ENCODE assay signal across 12 cellular contexts in the genomic region with DNA sequence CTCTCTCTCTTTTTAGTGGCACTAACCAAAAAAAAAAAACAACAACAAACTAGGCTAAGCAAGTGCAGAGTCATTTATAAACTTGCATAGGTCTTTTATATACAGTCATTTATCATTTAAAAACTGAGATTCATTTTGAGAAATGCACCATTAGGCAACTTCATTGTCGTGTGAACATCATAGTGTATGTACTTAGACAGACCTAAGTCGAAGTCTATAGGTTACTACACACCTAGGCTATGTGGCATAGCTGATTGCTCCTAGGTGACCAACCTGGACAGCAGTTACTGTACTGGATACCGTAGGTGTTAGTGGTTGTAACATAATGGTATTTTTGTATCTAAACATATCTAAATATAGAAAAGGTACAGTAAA.
A peak's percentile ranks its signal among the peaks of the same experiment; 100 is the strongest.
DNase-seq lines count a peak whose midpoint lies in the region; ATAC-seq and TF ChIP-seq lines count a peak whose summit lies in the region.
"Had no signal": no experiment of that assay in that cellular context is flagged by ENCODE, and none has a peak within 500 bp of the region (broad histone marks: within the 10 kb centered on the region; RNA-seq: fewer than 3 reads in every experiment).

No MANE protein-coding gene starts in this region.

- peaks cover 27% of the 10 kb centered on the region for H3K4me1 Mint-ChIP-seq in activated CD4-positive, alpha-beta memory T cell treated with anti-CD3 and anti-CD28 coated beads for 36 hours (ENCODE audit: low read depth)
- peaks cover 18% of the 10 kb centered on the region for H3K4me1 Mint-ChIP-seq in activated CD4-positive, alpha-beta memory T cell treated with anti-CD3 and anti-CD28 coated beads, Interleukin-2, amount 10 ng/mL, durations not matched to agents 7 days and 5 days
- H3K4me1 Mint-ChIP-seq in activated T-helper 17 cell treated with anti-CD3 and anti-CD28 coated beads, Interleukin-2, amount 50 U/mL, for 72 hours: peaks cover 28% of the 10 kb centered on the region
- H3K4me1 Mint-ChIP-seq in mesothelial cell of epicardium (peaks cover 28% of the 10 kb centered on the region), MCF 10A (ENCODE audit: insufficient read depth, unreplicated experiment) (no peaks in the 10 kb centered on the region)
- peaks cover 36% of the 10 kb centered on the region for H3K4me1 Mint-ChIP-seq in stimulated activated memory B cell treated with anti-CD40 and anti-IgM and Interleukin-4, amounts not matched to agents 10 μg/mL and 1 μg/mL and 100 μg/mL, for 72 hours
- peaks cover 25% of the 10 kb centered on the region for H3K4me1 Mint-ChIP-seq in activated naive CD8-positive, alpha-beta T cell treated with anti-CD3 and anti-CD28 coated beads, Interleukin-2, amount 50 U/mL, for 24 hours

- peak overlapping the region; percentile 54 for H3K27ac Mint-ChIP-seq in activated CD4-positive, alpha-beta memory T cell treated with anti-CD3 and anti-CD28 coated beads for 36 hours
- no peak overlapping the region for H3K27ac Mint-ChIP-seq in activated CD4-positive, alpha-beta memory T cell treated with anti-CD3 and anti-CD28 coated beads, Interleukin-2, amount 10 ng/mL, durations not matched to agents 7 days and 5 days
- no peak overlapping the region for H3K27ac Mint-ChIP-seq in activated T-helper 17 cell treated with anti-CD3 and anti-CD28 coated beads, Interleukin-2, amount 50 U/mL, for 72 hours
- peak overlapping the region; percentile 80 for H3K27ac Mint-ChIP-seq in mesothelial cell of epicardium
- peak overlapping the region; percentile 83 for H3K27ac Mint-ChIP-seq in stimulated activated memory B cell treated with anti-CD40 and anti-IgM and Interleukin-4, amounts not matched to agents 10 μg/mL and 1 μg/mL and 100 μg/mL, for 72 hours
- no peak overlapping the region for H3K27ac Mint-ChIP-seq in MCF 10A (ENCODE audit: low read depth, unreplicated experiment)
- H3K27ac Mint-ChIP-seq in activated naive CD8-positive, alpha-beta T cell treated with anti-CD3 and anti-CD28 coated beads, Interleukin-2, amount 50 U/mL, for 24 hours: no peak overlapping the region
- H3K27ac Mint-ChIP-seq: B cell had no signal

- H3K27me3 Mint-ChIP-seq in activated CD4-positive, alpha-beta memory T cell treated with anti-CD3 and anti-CD28 coated beads for 36 hours: no peaks in the 10 kb centered on the region
- H3K27me3 Mint-ChIP-seq in activated CD4-positive, alpha-beta memory T cell treated with anti-CD3 and anti-CD28 coated beads, Interleukin-2, amount 10 ng/mL, durations not matched to agents 7 days and 5 days: no peaks in the 10 kb centered on the region
- no peaks in the 10 kb centered on the region for H3K27me3 Mint-ChIP-seq in activated T-helper 17 cell treated with anti-CD3 and anti-CD28 coated beads, Interleukin-2, amount 50 U/mL, for 72 hours
- H3K27me3 Mint-ChIP-seq in mesothelial cell of epicardium (ENCODE audit: low read depth): no peaks in the 10 kb centered on the region
- no peaks in the 10 kb centered on the region for H3K27me3 Mint-ChIP-seq in stimulated activated memory B cell treated with anti-CD40 and anti-IgM and Interleukin-4, amounts not matched to agents 10 μg/mL and 1 μg/mL and 100 μg/mL, for 72 hours
- H3K27me3 Mint-ChIP-seq in MCF 10A (ENCODE audit: insufficient read depth, unreplicated experiment): no peaks in the 10 kb centered on the region
- H3K27me3 Mint-ChIP-seq in activated naive CD8-positive, alpha-beta T cell treated with anti-CD3 and anti-CD28 coated beads, Interleukin-2, amount 50 U/mL, for 24 hours: no peaks in the 10 kb centered on the region
- H3K27me3 Mint-ChIP-seq: B cell had no signal

- no peak for TF ChIP-seq CTCF in mesothelial cell of epicardium (IDR thresholded peaks at IDR 0.05; ENCODE audit: unreplicated experiment)
- TF ChIP-seq CTCF in MCF 10A (IDR thresholded peaks at IDR 0.05; ENCODE audit: unreplicated experiment): no peak

- DNase-seq in activated CD4-positive, alpha-beta memory T cell treated with anti-CD3 and anti-CD28 coated beads for 36 hours: no peak
- DNase-seq in activated CD4-positive, alpha-beta memory T cell treated with anti-CD3 and anti-CD28 coated beads, Interleukin-2, amount 10 ng/mL, durations not matched to agents 7 days and 5 days: no peak
- DNase-seq in mesothelial cell of epicardium (ENCODE audit: low spot score in 2 of 2, unreplicated experiment in 2 of 2) (no peak), MCF 10A (ENCODE audit: unreplicated experiment) (no peak)
- no peak for DNase-seq in activated naive CD8-positive, alpha-beta T cell treated with anti-CD3 and anti-CD28 coated beads, Interleukin-2, amount 50 U/mL, for 24 hours
- DNase-seq: CD8-positive, alpha-beta memory T cell; COR-L47; HCEC 1CT had no signal

- CTCF ChIA-PET in activated CD4-positive, alpha-beta memory T cell treated with anti-CD3 and anti-CD28 coated beads for 36 hours (lab: Charles Lee): interaction anchor here (0.5 to 2.7 kb wide), 2 partner anchors 18 to 264 kb away, joined by 3 to 10 read pairs; no protein-coding TSS in a partner anchor
- CTCF ChIA-PET in activated CD4-positive, alpha-beta memory T cell treated with anti-CD3 and anti-CD28 coated beads, Interleukin-2, amount 10 ng/mL, durations not matched to agents 7 days and 5 days (lab: Charles Lee): interaction anchor here (0.9 to 1.2 kb wide), 2 partner anchors 737 to 758 kb away, joined by 3 read pairs; no protein-coding TSS in a partner anchor
- CTCF ChIA-PET in MCF 10A (lab: Yijun Ruan, JAX): interaction anchor here (0.6 to 1.1 kb wide), 2 partner anchors 14 to 113 kb away, joined by 3 to 4 read pairs; no protein-coding TSS in a partner anchor

- no peak overlapping the region for H3K4me3 Mint-ChIP-seq in activated CD4-positive, alpha-beta memory T cell treated with anti-CD3 and anti-CD28 coated beads for 36 hours
- no peak overlapping the region for H3K4me3 Mint-ChIP-seq in activated CD4-positive, alpha-beta memory T cell treated with anti-CD3 and anti-CD28 coated beads, Interleukin-2, amount 10 ng/mL, durations not matched to agents 7 days and 5 days
- peak overlapping the region; percentile 49 for H3K4me3 Mint-ChIP-seq in activated T-helper 17 cell treated with anti-CD3 and anti-CD28 coated beads, Interleukin-2, amount 50 U/mL, for 72 hours
- H3K4me3 Mint-ChIP-seq in mesothelial cell of epicardium: no peak overlapping the region
- no peak overlapping the region for H3K4me3 Mint-ChIP-seq in stimulated activated memory B cell treated with anti-CD40 and anti-IgM and Interleukin-4, amounts not matched to agents 10 μg/mL and 1 μg/mL and 100 μg/mL, for 72 hours
- no peak overlapping the region for H3K4me3 Mint-ChIP-seq in MCF 10A (ENCODE audit: unreplicated experiment)
- H3K4me3 Mint-ChIP-seq in activated naive CD8-positive, alpha-beta T cell treated with anti-CD3 and anti-CD28 coated beads, Interleukin-2, amount 50 U/mL, for 24 hours: no peak overlapping the region
- H3K4me3 Mint-ChIP-seq: B cell; CD8-positive, alpha-beta memory T cell; GM23338 had no signal

- peak; percentile 38 for ATAC-seq in activated T-helper 17 cell treated with anti-CD3 and anti-CD28 coated beads, Interleukin-2, amount 50 U/mL, for 72 hours (replicated peaks)
- no peak for ATAC-seq in stimulated activated memory B cell treated with anti-CD40 and anti-IgM and Interleukin-4, amounts not matched to agents 10 μg/mL and 1 μg/mL and 100 μg/mL, for 72 hours
- ATAC-seq in activated naive CD8-positive, alpha-beta T cell treated with anti-CD3 and anti-CD28 coated beads, Interleukin-2, amount 50 U/mL, for 24 hours: no peak

- POLR2A ChIA-PET in activated CD4-positive, alpha-beta memory T cell treated with anti-CD3 and anti-CD28 coated beads for 36 hours (lab: Charles Lee): interaction anchor here (1.6 kb wide), 1 partner anchor 11 kb away, joined by 5 read pairs; no protein-coding TSS in a partner anchor
- POLR2A ChIA-PET in activated CD4-positive, alpha-beta memory T cell treated with anti-CD3 and anti-CD28 coated beads, Interleukin-2, amount 10 ng/mL, durations not matched to agents 7 days and 5 days (lab: Charles Lee): no interaction called here
- POLR2A ChIA-PET in MCF 10A (lab: Yijun Ruan, JAX): interaction anchor here (0.6 to 0.9 kb wide), 2 partner anchors 10 to 585 kb away, joined by 3 read pairs; no protein-coding TSS in a partner anchor

- H3K36me3 Mint-ChIP-seq in activated CD4-positive, alpha-beta memory T cell treated with anti-CD3 and anti-CD28 coated beads for 36 hours: peaks cover 5% of the 10 kb centered on the region
- H3K36me3 Mint-ChIP-seq in activated CD4-positive, alpha-beta memory T cell treated with anti-CD3 and anti-CD28 coated beads, Interleukin-2, amount 10 ng/mL, durations not matched to agents 7 days and 5 days (ENCODE audit: low read depth): peaks cover 5% of the 10 kb centered on the region
- H3K36me3 Mint-ChIP-seq in activated T-helper 17 cell treated with anti-CD3 and anti-CD28 coated beads, Interleukin-2, amount 50 U/mL, for 72 hours (ENCODE audit: low read depth): peaks cover 7% of the 10 kb centered on the region
- peaks cover 27% of the 10 kb centered on the region for H3K36me3 Mint-ChIP-seq in mesothelial cell of epicardium
- H3K36me3 Mint-ChIP-seq in stimulated activated memory B cell treated with anti-CD40 and anti-IgM and Interleukin-4, amounts not matched to agents 10 μg/mL and 1 μg/mL and 100 μg/mL, for 72 hours: peaks cover 7% of the 10 kb centered on the region
- H3K36me3 Mint-ChIP-seq in MCF 10A (ENCODE audit: insufficient read depth, unreplicated experiment): peaks cover 13% of the 10 kb centered on the region
- peaks cover 2% of the 10 kb centered on the region for H3K36me3 Mint-ChIP-seq in activated naive CD8-positive, alpha-beta T cell treated with anti-CD3 and anti-CD28 coated beads, Interleukin-2, amount 50 U/mL, for 24 hours (ENCODE audit: low read depth)

- intact Hi-C loops in activated CD4-positive, alpha-beta memory T cell treated with anti-CD3 and anti-CD28 coated beads for 36 hours (cut with micrococcal nuclease): loop anchor here (5.0 kb wide), 1 partner anchor 105 kb away; no protein-coding TSS in a partner anchor
- intact Hi-C loops in MCF 10A (cut with micrococcal nuclease): no loop called here

- no TSS peak for BruUV-seq in MCF 10A (replicated peaks; lab: Mats Ljungman, UMichigan)

- no peaks in the 10 kb centered on the region for H3K9me3 Mint-ChIP-seq in activated CD4-positive, alpha-beta memory T cell treated with anti-CD3 and anti-CD28 coated beads for 36 hours
- H3K9me3 Mint-ChIP-seq in activated CD4-positive, alpha-beta memory T cell treated with anti-CD3 and anti-CD28 coated beads, Interleukin-2, amount 10 ng/mL, durations not matched to agents 7 days and 5 days: no peaks in the 10 kb centered on the region
- H3K9me3 Mint-ChIP-seq in activated T-helper 17 cell treated with anti-CD3 and anti-CD28 coated beads, Interleukin-2, amount 50 U/mL, for 72 hours: no peaks in the 10 kb centered on the region
- no peaks in the 10 kb centered on the region for H3K9me3 Mint-ChIP-seq in mesothelial cell of epicardium
- H3K9me3 Mint-ChIP-seq in stimulated activated memory B cell treated with anti-CD40 and anti-IgM and Interleukin-4, amounts not matched to agents 10 μg/mL and 1 μg/mL and 100 μg/mL, for 72 hours: no peaks in the 10 kb centered on the region
- H3K9me3 Mint-ChIP-seq in MCF 10A (ENCODE audit: unreplicated experiment): no peaks in the 10 kb centered on the region
- H3K9me3 Mint-ChIP-seq in activated naive CD8-positive, alpha-beta T cell treated with anti-CD3 and anti-CD28 coated beads, Interleukin-2, amount 50 U/mL, for 24 hours: no peaks in the 10 kb centered on the region
- H3K9me3 Mint-ChIP-seq: CD8-positive, alpha-beta memory T cell; GM23338 had no signal

Comparison
In these comparisons a context has a peak if more than half of its experiments do, and no peak if none do; other contexts are left out.
1. H3K27ac Mint-ChIP-seq: peak in activated CD4-positive, alpha-beta memory T cell treated with anti-CD3 and anti-CD28 coated beads for 36 hours (single experiment), mesothelial cell of epicardium (single experiment) and stimulated activated memory B cell treated with anti-CD40 and anti-IgM and Interleukin-4, amounts not matched to agents 10 μg/mL and 1 μg/mL and 100 μg/mL, for 72 hours (single experiment); none in activated CD4-positive, alpha-beta memory T cell treated with anti-CD3 and anti-CD28 coated beads, Interleukin-2, amount 10 ng/mL, durations not matched to agents 7 days and 5 days (single experiment), activated T-helper 17 cell treated with anti-CD3 and anti-CD28 coated beads, Interleukin-2, amount 50 U/mL, for 72 hours (single experiment), MCF 10A (single experiment) and activated naive CD8-positive, alpha-beta T cell treated with anti-CD3 and anti-CD28 coated beads, Interleukin-2, amount 50 U/mL, for 24 hours (single experiment).